In genomic region chr11:35337136-35337918, GRCh38 we compare ENCODE assay signal across 8 cellular contexts.
A peak's percentile ranks its signal among the peaks of the same experiment; 100 is the strongest.
DNase-seq lines count a peak whose midpoint lies in the region; ATAC-seq and TF ChIP-seq lines count a peak whose summit lies in the region.

No MANE protein-coding gene starts in this region.

- no peak for ATAC-seq in HG02981 (IDR thresholded peaks at IDR 0.05; ENCODE audit: unreplicated experiment)

- no peak overlapping the region for H3K4me3 ChIP-seq in AG10803 (ENCODE audit: low read length)
- no peak overlapping the region for H3K4me3 ChIP-seq in mesendoderm (ENCODE audit: low read length)
- no peak overlapping the region for H3K4me3 ChIP-seq in CD8-positive, alpha-beta memory T cell (ENCODE audit: low read length)

- no peak overlapping the region for H2BK120ac ChIP-seq in mesendoderm (ENCODE audit: low read depth, low read length)

- no peaks in the 10 kb centered on the region for H3K36me3 ChIP-seq in mesendoderm (ENCODE audit: control insufficient read depth, insufficient read depth, low read length)
- H3K36me3 ChIP-seq in CD8-positive, alpha-beta memory T cell (ENCODE audit: insufficient read depth, low read length), result no peaks in the 10 kb centered on the region

- H2BK15ac ChIP-seq in mesendoderm (replicated peaks; ENCODE audit: low read depth), result no peak overlapping the region

- H3K4me3 Mint-ChIP-seq in CD8-positive, alpha-beta memory T cell, result no peak overlapping the region
- no peak overlapping the region for H3K4me3 Mint-ChIP-seq in glutamatergic neuron (ENCODE audit: unreplicated experiment)

- H3K27me3 Mint-ChIP-seq in CD8-positive, alpha-beta memory T cell, result no peaks in the 10 kb centered on the region
- no peaks in the 10 kb centered on the region for H3K27me3 Mint-ChIP-seq in glutamatergic neuron (ENCODE audit: unreplicated experiment)

- no peak overlapping the region for H3K27ac ChIP-seq in mesendoderm (ENCODE audit: low read depth, low read length)
- no peak overlapping the region for H3K27ac ChIP-seq in CD8-positive, alpha-beta memory T cell (ENCODE audit: low read depth, low read length)

- H3K79me2 ChIP-seq in mesendoderm (ENCODE audit: control insufficient read depth, insufficient read depth, low read length), result no peaks in the 10 kb centered on the region

- no peak overlapping the region for H3K23ac ChIP-seq in mesendoderm (ENCODE audit: low read length)

- H3K9me3 Mint-ChIP-seq in CD8-positive, alpha-beta memory T cell, result peaks cover 0 to 7% (median 2%) of the 10 kb centered on the region in 5 donors
- no peaks in the 10 kb centered on the region for H3K9me3 Mint-ChIP-seq in glutamatergic neuron (ENCODE audit: unreplicated experiment)

- no peak overlapping the region for H2AK5ac ChIP-seq in mesendoderm (ENCODE audit: low read length)

- no peak overlapping the region for H3K4ac ChIP-seq in mesendoderm (ENCODE audit: low read depth, low read length)

- peaks cover 0 to 22% (median 0%) of the 10 kb centered on the region in 3 donors for H3K36me3 Mint-ChIP-seq in CD8-positive, alpha-beta memory T cell
- H3K36me3 Mint-ChIP-seq in glutamatergic neuron (ENCODE audit: unreplicated experiment), result no peaks in the 10 kb centered on the region

- no peaks in the 10 kb centered on the region for H3K27me3 ChIP-seq in mesendoderm (ENCODE audit: insufficient read depth, low read length, poor library complexity)
- no peaks in the 10 kb centered on the region for H3K27me3 ChIP-seq in CD8-positive, alpha-beta memory T cell (ENCODE audit: insufficient read depth, low read length, poor library complexity, severe bottlenecking)

- H4K8ac ChIP-seq in mesendoderm (ENCODE audit: low read depth, low read length), result no peak overlapping the region

- H3K4me1 ChIP-seq in mesendoderm (ENCODE audit: control insufficient read depth, low read depth, low read length), result no peaks in the 10 kb centered on the region
- peaks cover 21% of the 10 kb centered on the region for H3K4me1 ChIP-seq in CD8-positive, alpha-beta memory T cell (ENCODE audit: insufficient read depth, low read length)

- H3K56ac ChIP-seq in mesendoderm (ENCODE audit: low read length), result no peak overlapping the region

- peaks cover 17 to 22% (median 20%) of the 10 kb centered on the region in 3 donors for H3K4me1 Mint-ChIP-seq in CD8-positive, alpha-beta memory T cell
- peaks cover 6% of the 10 kb centered on the region for H3K4me1 Mint-ChIP-seq in glutamatergic neuron (ENCODE audit: low read depth, unreplicated experiment)

- no CpG with 5 or more reads among the region's 3 CpGs for WGBS in mesendoderm (ENCODE audit: extremely low coverage, insufficient coverage, low lambda C conversion rate)

- no peak overlapping the region for H3K4me2 ChIP-seq in mesendoderm (ENCODE audit: low read length)

- no peak overlapping the region for H3K9ac ChIP-seq in mesendoderm (ENCODE audit: low read length)

- POLR2A ChIA-PET in CD8-positive, alpha-beta memory T cell (lab: Charles Lee), result no interaction called here

- CTCF ChIA-PET in CD8-positive, alpha-beta memory T cell (lab: Charles Lee), result interaction anchor here (1.3 kb wide), 1 partner anchor 100 kb away, joined by 3 read pairs; no protein-coding TSS in a partner anchor

- peak; percentile 98 for DNase-seq in AG10803 (ENCODE audit: low read depth)
- DNase-seq in HS-5 (ENCODE audit: low read depth), result peak; percentile 97
- DNase-seq in amniotic stem cell (lab: John Stamatoyannopoulos, UW), result peak; percentile 90
- DNase-seq in mesendoderm, result peak; percentile 60
- no peak for DNase-seq in CD8-positive, alpha-beta memory T cell
- DNase-seq in GM10266 (ENCODE audit: extremely low spot score), result no peak
- DNase-seq in glutamatergic neuron, result no peak

- no peak overlapping the region for H3K18ac ChIP-seq in mesendoderm (ENCODE audit: low read length)

- H3K27ac Mint-ChIP-seq in CD8-positive, alpha-beta memory T cell, result peak overlapping the region in 1 of 8 donors; percentile 40
- no peak overlapping the region for H3K27ac Mint-ChIP-seq in glutamatergic neuron (ENCODE audit: unreplicated experiment)

- H3K79me1 ChIP-seq in mesendoderm (ENCODE audit: low read length), result no peaks in the 10 kb centered on the region

- no peak overlapping the region for H2BK5ac ChIP-seq in mesendoderm (ENCODE audit: low read length)

- no peak overlapping the region for H4K5ac ChIP-seq in mesendoderm (ENCODE audit: low read length)

- TF ChIP-seq CTCF in AG10803 (conservative IDR thresholded peaks at IDR 0.05; ENCODE audit: low read length) (no peak), GM10266 (IDR thresholded peaks at IDR 0.05; ENCODE audit: control insufficient read depth, insufficient read depth, low read depth, missing control alignments) (no peak), glutamatergic neuron (IDR thresholded peaks at IDR 0.05; ENCODE audit: partially characterized antibody, unreplicated experiment) (no peak)

- no peaks in the 10 kb centered on the region for H3K9me3 ChIP-seq in CD8-positive, alpha-beta memory T cell (ENCODE audit: low read length)

Comparison
In these comparisons a context has a peak if more than half of its experiments do, and no peak if none do; other contexts are left out.
1. DNase-seq: peak in AG10803 (single experiment), HS-5 (single experiment), amniotic stem cell (single experiment) and mesendoderm (single experiment); none in CD8-positive, alpha-beta memory T cell (0 of 5), GM10266 (single experiment) and glutamatergic neuron (single experiment).